In the genomic region with DNA sequence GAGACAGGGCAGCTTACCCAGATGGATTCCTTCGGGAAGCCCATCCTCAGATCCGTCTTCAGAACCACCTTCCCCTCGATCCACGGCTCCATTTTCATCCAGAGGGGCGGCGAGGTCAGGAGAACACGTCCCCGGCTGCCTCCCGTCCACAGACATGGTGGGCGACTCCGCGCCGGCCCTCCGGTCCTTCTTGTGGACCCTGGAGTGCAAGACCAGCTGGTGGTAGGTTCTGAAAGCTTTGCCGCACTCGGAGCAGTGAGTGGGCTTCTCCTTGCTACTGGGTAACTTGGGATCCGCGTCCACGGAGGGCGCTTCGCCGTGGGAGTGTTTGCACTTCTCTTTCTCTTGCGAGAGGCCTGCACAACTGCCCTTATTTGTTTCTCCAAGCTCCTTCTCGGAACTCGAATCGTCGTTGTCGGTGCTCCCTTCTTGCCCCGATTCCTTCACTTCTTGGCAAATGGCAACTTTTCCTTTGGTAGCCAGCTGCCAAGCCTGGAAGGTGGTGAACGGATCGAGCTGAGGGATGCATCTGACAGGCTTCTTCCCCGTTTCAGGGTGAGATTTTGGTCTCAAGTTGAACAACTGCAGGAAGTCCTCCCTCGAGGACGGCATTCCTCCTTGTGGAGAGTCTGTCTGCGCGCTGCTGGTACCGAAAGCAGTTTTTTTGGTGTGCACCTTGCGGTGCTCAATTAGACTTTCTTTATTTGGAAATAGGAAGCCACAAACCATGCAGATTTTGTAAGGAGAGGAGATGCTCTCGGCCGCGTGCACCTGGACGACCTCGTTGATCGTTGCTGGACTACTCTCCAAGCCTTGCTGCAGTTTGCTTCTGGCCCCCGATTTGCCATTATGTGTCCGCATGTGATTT, we compare ENCODE assay signal across 2 cellular contexts.
TF ChIP-seq lines count a peak whose summit lies in the region.

No MANE protein-coding gene starts in this region.

TF ChIP-seq in SK-N-SH, 30 proteins besides CTCF, POLR2A, EP300 and RAD21 (continued from another document):
- no peak for TF ChIP-seq GATA2 (CRISPR knock-in tag; IDR thresholded peaks at IDR 0.05)

TF ChIP-seq in SK-N-SH treated with all-trans-retinoic acid at 6 μM for 48 hours, 23 proteins besides CTCF, POLR2A, EP300 and RAD21 (continued from another document):
- TF ChIP-seq, protein P1, sequence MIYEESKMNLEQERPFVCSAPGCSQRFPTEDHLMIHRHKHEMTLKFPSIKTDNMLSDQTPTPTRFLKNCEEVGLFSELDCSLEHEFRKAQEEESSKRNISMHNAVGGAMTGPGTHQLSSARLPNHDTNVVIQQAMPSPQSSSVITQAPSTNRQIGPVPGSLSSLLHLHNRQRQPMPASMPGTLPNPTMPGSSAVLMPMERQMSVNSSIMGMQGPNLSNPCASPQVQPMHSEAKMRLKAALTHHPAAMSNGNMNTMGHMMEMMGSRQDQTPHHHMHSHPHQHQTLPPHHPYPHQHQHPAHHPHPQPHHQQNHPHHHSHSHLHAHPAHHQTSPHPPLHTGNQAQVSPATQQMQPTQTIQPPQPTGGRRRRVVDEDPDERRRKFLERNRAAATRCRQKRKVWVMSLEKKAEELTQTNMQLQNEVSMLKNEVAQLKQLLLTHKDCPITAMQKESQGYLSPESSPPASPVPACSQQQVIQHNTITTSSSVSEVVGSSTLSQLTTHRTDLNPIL (CRISPR knock-in tag; IDR thresholded peaks at IDR 0.05; ENCODE audit: low read depth): no peak
- TF ChIP-seq OSR1 (CRISPR knock-in tag; IDR thresholded peaks at IDR 0.05) (no peak), ZFP30 (CRISPR knock-in tag; IDR thresholded peaks at IDR 0.05) (no peak), ZNF70 (CRISPR knock-in tag; IDR thresholded peaks at IDR 0.05) (no peak), ZC3H10 (CRISPR knock-in tag; IDR thresholded peaks at IDR 0.05) (no peak), ZNF565 (CRISPR knock-in tag; conservative IDR thresholded peaks at IDR 0.05; ENCODE audit: low read depth) (no peak), ZFP3 (CRISPR knock-in tag; IDR thresholded peaks at IDR 0.05) (no peak)
- TF ChIP-seq, protein P2, sequence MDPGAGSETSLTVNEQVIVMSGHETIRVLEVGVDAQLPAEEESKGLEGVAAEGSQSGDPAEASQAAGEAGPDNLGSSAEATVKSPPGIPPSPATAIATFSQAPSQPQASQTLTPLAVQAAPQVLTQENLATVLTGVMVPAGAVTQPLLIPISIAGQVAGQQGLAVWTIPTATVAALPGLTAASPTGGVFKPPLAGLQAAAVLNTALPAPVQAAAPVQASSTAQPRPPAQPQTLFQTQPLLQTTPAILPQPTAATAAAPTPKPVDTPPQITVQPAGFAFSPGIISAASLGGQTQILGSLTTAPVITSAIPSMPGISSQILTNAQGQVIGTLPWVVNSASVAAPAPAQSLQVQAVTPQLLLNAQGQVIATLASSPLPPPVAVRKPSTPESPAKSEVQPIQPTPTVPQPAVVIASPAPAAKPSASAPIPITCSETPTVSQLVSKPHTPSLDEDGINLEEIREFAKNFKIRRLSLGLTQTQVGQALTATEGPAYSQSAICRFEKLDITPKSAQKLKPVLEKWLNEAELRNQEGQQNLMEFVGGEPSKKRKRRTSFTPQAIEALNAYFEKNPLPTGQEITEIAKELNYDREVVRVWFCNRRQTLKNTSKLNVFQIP (CRISPR knock-in tag; IDR thresholded peaks at IDR 0.05; ENCODE audit: borderline replicate concordance, low read depth): no peak
- TF ChIP-seq, protein P3, sequence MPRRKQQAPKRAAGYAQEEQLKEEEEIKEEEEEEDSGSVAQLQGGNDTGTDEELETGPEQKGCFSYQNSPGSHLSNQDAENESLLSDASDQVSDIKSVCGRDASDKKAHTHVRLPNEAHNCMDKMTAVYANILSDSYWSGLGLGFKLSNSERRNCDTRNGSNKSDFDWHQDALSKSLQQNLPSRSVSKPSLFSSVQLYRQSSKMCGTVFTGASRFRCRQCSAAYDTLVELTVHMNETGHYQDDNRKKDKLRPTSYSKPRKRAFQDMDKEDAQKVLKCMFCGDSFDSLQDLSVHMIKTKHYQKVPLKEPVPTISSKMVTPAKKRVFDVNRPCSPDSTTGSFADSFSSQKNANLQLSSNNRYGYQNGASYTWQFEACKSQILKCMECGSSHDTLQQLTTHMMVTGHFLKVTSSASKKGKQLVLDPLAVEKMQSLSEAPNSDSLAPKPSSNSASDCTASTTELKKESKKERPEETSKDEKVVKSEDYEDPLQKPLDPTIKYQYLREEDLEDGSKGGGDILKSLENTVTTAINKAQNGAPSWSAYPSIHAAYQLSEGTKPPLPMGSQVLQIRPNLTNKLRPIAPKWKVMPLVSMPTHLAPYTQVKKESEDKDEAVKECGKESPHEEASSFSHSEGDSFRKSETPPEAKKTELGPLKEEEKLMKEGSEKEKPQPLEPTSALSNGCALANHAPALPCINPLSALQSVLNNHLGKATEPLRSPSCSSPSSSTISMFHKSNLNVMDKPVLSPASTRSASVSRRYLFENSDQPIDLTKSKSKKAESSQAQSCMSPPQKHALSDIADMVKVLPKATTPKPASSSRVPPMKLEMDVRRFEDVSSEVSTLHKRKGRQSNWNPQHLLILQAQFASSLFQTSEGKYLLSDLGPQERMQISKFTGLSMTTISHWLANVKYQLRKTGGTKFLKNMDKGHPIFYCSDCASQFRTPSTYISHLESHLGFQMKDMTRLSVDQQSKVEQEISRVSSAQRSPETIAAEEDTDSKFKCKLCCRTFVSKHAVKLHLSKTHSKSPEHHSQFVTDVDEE (CRISPR knock-in tag; IDR thresholded peaks at IDR 0.05): no peak
TF ChIP-seq in SK-N-SH treated with all-trans-retinoic acid at 6 μM for 48 hours: peak in this region for 0.
